ENCODE assay signal across 19 cellular contexts in the genomic region with DNA sequence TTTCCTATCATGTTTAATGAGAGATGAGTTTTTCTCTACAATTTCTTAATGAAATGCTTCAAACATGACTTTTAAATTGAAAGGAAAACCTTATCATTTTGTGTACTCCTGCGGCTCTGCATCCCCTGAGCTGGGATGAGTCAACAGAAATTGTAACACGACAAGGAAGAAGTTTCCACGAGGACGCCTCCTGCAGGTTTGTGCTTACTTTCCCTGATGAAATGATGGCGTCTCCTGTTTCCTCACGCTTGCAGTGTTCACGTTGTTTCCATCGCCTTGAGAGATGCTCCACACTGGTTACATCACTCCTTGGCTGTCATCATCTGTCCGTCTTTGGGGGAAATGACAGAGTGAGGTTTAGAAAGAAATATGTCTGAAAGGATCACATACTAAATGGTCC.
DNase-seq lines count a peak whose midpoint lies in the region; ATAC-seq and TF ChIP-seq lines count a peak whose summit lies in the region.
"Had no signal": no experiment of that assay in that cellular context is flagged by ENCODE, and none has a peak within 500 bp of the region (broad histone marks: within the 10 kb centered on the region; RNA-seq: fewer than 3 reads in every experiment).

No MANE protein-coding gene starts in this region.

- peak; percentile 8 for ATAC-seq in activated T-helper 17 cell treated with anti-CD3 and anti-CD28 coated beads, Interleukin-2, amount 50 U/mL, for 72 hours (replicated peaks)
- ATAC-seq in esophagus mucosa = no peak
- ATAC-seq: CD8-positive, alpha-beta T cell; foreskin keratinocyte had no signal

- no peaks in the 10 kb centered on the region for H3K36me3 ChIP-seq in mesendoderm (ENCODE audit: control insufficient read depth, insufficient read depth, low read length)
- H3K36me3 ChIP-seq: breast epithelium, uterus had no signal

- no peak overlapping the region for H2BK120ac ChIP-seq in mesendoderm (ENCODE audit: low read depth, low read length)

- H3K4me2 ChIP-seq in mesendoderm (ENCODE audit: low read length) = no peak overlapping the region

- H3K4me1 Mint-ChIP-seq in activated T-helper 17 cell treated with anti-CD3 and anti-CD28 coated beads, Interleukin-2, amount 50 U/mL, for 72 hours = peaks cover 11% of the 10 kb centered on the region
- H3K4me1 Mint-ChIP-seq: immature natural killer cell had no signal

- H3K4ac ChIP-seq in mesendoderm (ENCODE audit: low read depth, low read length) = no peak overlapping the region

- no peak overlapping the region for H3K9ac ChIP-seq in mesendoderm (ENCODE audit: low read length)

- H4K5ac ChIP-seq in mesendoderm (ENCODE audit: low read length) = no peak overlapping the region

- WGBS in mesendoderm (ENCODE audit: extremely low coverage, insufficient coverage, low lambda C conversion rate) = no CpG with 5 or more reads among the region's 9 CpGs

- no peaks in the 10 kb centered on the region for H3K27me3 ChIP-seq in mesendoderm (ENCODE audit: insufficient read depth, low read length, poor library complexity)
- H3K27me3 ChIP-seq: breast epithelium, foreskin keratinocyte, uterus had no signal

- no peak overlapping the region for H3K18ac ChIP-seq in mesendoderm (ENCODE audit: low read length)

- no peaks in the 10 kb centered on the region for H3K4me1 ChIP-seq in mesendoderm (ENCODE audit: control insufficient read depth, low read depth, low read length)
- H3K4me1 ChIP-seq: breast epithelium, foreskin keratinocyte, uterus had no signal

- no peaks in the 10 kb centered on the region for H3K79me2 ChIP-seq in mesendoderm (ENCODE audit: control insufficient read depth, insufficient read depth, low read length)

- DNase-seq in AG10803 (ENCODE audit: low read depth) = peak; percentile 73
- DNase-seq in ELR (ENCODE audit: low read depth) = peak; percentile 4
- DNase-seq in mesendoderm = peak; percentile 28
- DNase-seq in HT-29 (ENCODE audit: low spot score) = no peak
- no peak for DNase-seq in NCI-H82 treated with DMSO at 0.1 percent for 48 hours (lab: John Stamatoyannopoulos, UW; ENCODE audit: unreplicated experiment)
- DNase-seq: CD8-positive, alpha-beta T cell; effector CD8-positive, alpha-beta T cell; foreskin keratinocyte; immature natural killer cell; NCI-H2029; NCI-H748 treated with DMSO at 0.1 percent for 48 hours; stimulated activated naive CD4-positive, alpha-beta T cell; T-helper 1 cell; uterus had no signal

- H3K9me3 Mint-ChIP-seq in activated T-helper 17 cell treated with anti-CD3 and anti-CD28 coated beads, Interleukin-2, amount 50 U/mL, for 72 hours = peaks cover 7% of the 10 kb centered on the region
- H3K9me3 Mint-ChIP-seq: immature natural killer cell had no signal

- H3K36me3 Mint-ChIP-seq in activated T-helper 17 cell treated with anti-CD3 and anti-CD28 coated beads, Interleukin-2, amount 50 U/mL, for 72 hours (ENCODE audit: low read depth) = peaks cover 6% of the 10 kb centered on the region
- H3K36me3 Mint-ChIP-seq: activated naive CD8-positive, alpha-beta T cell; CD8-positive, alpha-beta T cell; immature natural killer cell had no signal

- no peak overlapping the region for H2AK5ac ChIP-seq in mesendoderm (ENCODE audit: low read length)

- no peak overlapping the region for H3K27ac ChIP-seq in mesendoderm (ENCODE audit: low read depth, low read length)
- H3K27ac ChIP-seq: breast epithelium, foreskin keratinocyte, RWPE1, uterus had no signal

- H3K4me3 ChIP-seq in AG10803 (ENCODE audit: low read length) = 0 out of 2 replicates have a peak overlapping the region, but pooled peaks have one; percentile 1
- no peak overlapping the region for H3K4me3 ChIP-seq in mesendoderm (ENCODE audit: low read length)
- H3K4me3 ChIP-seq: breast epithelium, uterus had no signal

- no peaks in the 10 kb centered on the region for H3K79me1 ChIP-seq in mesendoderm (ENCODE audit: low read length)

- H3K56ac ChIP-seq in mesendoderm (ENCODE audit: low read length) = no peak overlapping the region

- TF ChIP-seq CTCF in AG10803 (conservative IDR thresholded peaks at IDR 0.05; ENCODE audit: low read length) = peak; percentile 31

- H3K4me3 Mint-ChIP-seq in activated T-helper 17 cell treated with anti-CD3 and anti-CD28 coated beads, Interleukin-2, amount 50 U/mL, for 72 hours = peak overlapping the region; percentile 13
- H3K4me3 Mint-ChIP-seq: activated naive CD8-positive, alpha-beta T cell; CD8-positive, alpha-beta T cell had no signal

- no peak overlapping the region for H3K27ac Mint-ChIP-seq in activated T-helper 17 cell treated with anti-CD3 and anti-CD28 coated beads, Interleukin-2, amount 50 U/mL, for 72 hours
- H3K27ac Mint-ChIP-seq: activated naive CD8-positive, alpha-beta T cell; CD8-positive, alpha-beta T cell had no signal

- H3K27me3 Mint-ChIP-seq in activated T-helper 17 cell treated with anti-CD3 and anti-CD28 coated beads, Interleukin-2, amount 50 U/mL, for 72 hours = no peaks in the 10 kb centered on the region
- H3K27me3 Mint-ChIP-seq: activated naive CD8-positive, alpha-beta T cell had no signal

- H2BK15ac ChIP-seq in mesendoderm (replicated peaks; ENCODE audit: low read depth) = no peak overlapping the region

- H2BK5ac ChIP-seq in mesendoderm (ENCODE audit: low read length) = no peak overlapping the region

- no peak overlapping the region for H4K8ac ChIP-seq in mesendoderm (ENCODE audit: low read depth, low read length)

- no peak overlapping the region for H3K23ac ChIP-seq in mesendoderm (ENCODE audit: low read length)

Comparison
In these comparisons a context has a peak if more than half of its experiments do, and no peak if none do; other contexts are left out.
1. DNase-seq: peak in AG10803 (single experiment), ELR (single experiment) and mesendoderm (single experiment); none in HT-29 (single experiment) and NCI-H82 treated with DMSO at 0.1 percent for 48 hours (single experiment).